Comparison of ENCODE assay signal across 8 cellular contexts in genomic region chr1:8661185-8662110, GRCh38.
A peak's percentile ranks its signal among the peaks of the same experiment; 100 is the strongest.
DNase-seq lines count a peak whose midpoint lies in the region; ATAC-seq and TF ChIP-seq lines count a peak whose summit lies in the region.

No MANE protein-coding gene starts in this region.

- H3K27ac ChIP-seq in skin epidermis = peak overlapping the region in 16 of 21 experiments; percentile 10 to 75 (median 50)

- no peak overlapping the region for H3K4me3 ChIP-seq in skin epidermis

- no peak for TF ChIP-seq CTCF in GM13976 (IDR thresholded peaks at IDR 0.05; ENCODE audit: borderline replicate concordance, control extremely low read depth, extremely low read depth, insufficient read depth, missing control alignments)

- ATAC-seq in HG03469 (IDR thresholded peaks at IDR 0.05; ENCODE audit: unreplicated experiment) (no peak), GM21619 (IDR thresholded peaks at IDR 0.05; ENCODE audit: unreplicated experiment) (no peak), GM21390 (IDR thresholded peaks at IDR 0.05; ENCODE audit: unreplicated experiment) (no peak)

- in situ Hi-C loops in GM13976 (cut with MboI; ENCODE audit: low sequenced_read_pairs, unreplicated experiment) = no loop called here

- DNase-seq in GM13976 (ENCODE audit: low spot score) (peak; percentile 39), RPMI7951 (ENCODE audit: low read depth) (peak; percentile 86), fibroblast of peridontal ligament (ENCODE audit: extremely low read depth) (peak; percentile 88), NCI-H510A treated with DMSO at 0.1 percent for 48 hours (lab: John Stamatoyannopoulos, UW) (no peak)
